Comparison of ENCODE assay signal across 8 cellular contexts in genomic region chr12:32390572-32391219, GRCh38. TPM values are rescaled to one million over a fixed set of nuclear protein-coding genes. Genes with fewer than 3 reads are reported as not detected.
DNase-seq lines count a peak whose midpoint lies in the region; ATAC-seq and TF ChIP-seq lines count a peak whose summit lies in the region.

No MANE protein-coding gene starts in this region.

- H3K27ac Mint-ChIP-seq in activated T-cell treated with anti-CD3 and anti-CD28 coated beads, Interleukin-2, amount 50 U/mL, for 72 hours: no peak overlapping the region
- no peak overlapping the region for H3K27ac Mint-ChIP-seq in immature natural killer cell

- TF ChIP-seq CTCF in 22Rv1 (IDR thresholded peaks at IDR 0.05) (peak; percentile 30), suprapubic skin (IDR thresholded peaks at IDR 0.05) (no peak)

- no peaks in the 10 kb centered on the region for H3K4me1 Mint-ChIP-seq in activated T-cell treated with anti-CD3 and anti-CD28 coated beads, Interleukin-2, amount 50 U/mL, for 72 hours (ENCODE audit: low read depth)
- peaks cover 4 to 9% of the 10 kb centered on the region in 2 donors for H3K4me1 Mint-ChIP-seq in immature natural killer cell

- no peaks in the 10 kb centered on the region for H3K4me1 ChIP-seq in suprapubic skin

- no peak for TF ChIP-seq EP300 in suprapubic skin (IDR thresholded peaks at IDR 0.05)

- H3K4me3 Mint-ChIP-seq in activated T-cell treated with anti-CD3 and anti-CD28 coated beads, Interleukin-2, amount 50 U/mL, for 72 hours: peak overlapping the region; percentile 70 to 93
- peak overlapping the region; percentile 47 to 63 (median 59) for H3K4me3 Mint-ChIP-seq in immature natural killer cell

- H3K27ac ChIP-seq in 22Rv1 (peak overlapping the region; percentile 78), suprapubic skin (no peak overlapping the region)

- no peaks in the 10 kb centered on the region for H3K36me3 Mint-ChIP-seq in activated T-cell treated with anti-CD3 and anti-CD28 coated beads, Interleukin-2, amount 50 U/mL, for 72 hours (ENCODE audit: insufficient read depth in 2 of 2)
- no peaks in the 10 kb centered on the region for H3K36me3 Mint-ChIP-seq in immature natural killer cell

- peak; percentile 75 for ATAC-seq in GM21576 (IDR thresholded peaks at IDR 0.05; ENCODE audit: unreplicated experiment)
- ATAC-seq in activated T-cell treated with anti-CD3 and anti-CD28 coated beads, Interleukin-2, amount 50 U/mL, for 72 hours (replicated peaks in 1 of 2): peak; percentile 78 to 86

- H3K36me3 ChIP-seq in suprapubic skin: no peaks in the 10 kb centered on the region

- no peaks in the 10 kb centered on the region for H3K27me3 ChIP-seq in suprapubic skin

- TF ChIP-seq POLR2A in suprapubic skin (IDR thresholded peaks at IDR 0.05): no peak

- H3K9me3 ChIP-seq in suprapubic skin: no peaks in the 10 kb centered on the region

- H3K27me3 Mint-ChIP-seq in activated T-cell treated with anti-CD3 and anti-CD28 coated beads, Interleukin-2, amount 50 U/mL, for 72 hours (ENCODE audit: low read depth): peaks cover 6% of the 10 kb centered on the region
- H3K27me3 Mint-ChIP-seq in immature natural killer cell (ENCODE audit: low read depth in 3 of 3): peaks cover 5 to 9% (median 9%) of the 10 kb centered on the region in 3 donors

- 57% methylated on average over 34 of the region's 47 CpGs for WGBS in suprapubic skin

- DNase-seq in activated T-cell treated with anti-CD3 and anti-CD28 coated beads, Interleukin-2, amount 50 U/mL, for 72 hours: peak; percentile 36 to 41
- DNase-seq in immature natural killer cell: peak; percentile 5 to 7 (median 5)
- no peak for DNase-seq in suprapubic skin (ENCODE audit: low spot score in 2 of 2)
- no peak for DNase-seq in medulla oblongata (ENCODE audit: extremely low spot score)
- no peak for DNase-seq in OCI-M2 (lab: John Stamatoyannopoulos, UW; ENCODE audit: unreplicated experiment)
- no peak for DNase-seq in T1000 (lab: John Stamatoyannopoulos, UW)

- H3K4me3 ChIP-seq in suprapubic skin: peak overlapping the region; percentile 49

- no peaks in the 10 kb centered on the region for H3K9me3 Mint-ChIP-seq in activated T-cell treated with anti-CD3 and anti-CD28 coated beads, Interleukin-2, amount 50 U/mL, for 72 hours
- H3K9me3 Mint-ChIP-seq in immature natural killer cell: no peaks in the 10 kb centered on the region

RNA-seq across cellular contexts. Expression of gene FGD4, which starts 8.7 kb away (rescaled TPM):
- 1 to 10 TPM in 1 of 2 donors, under 1 TPM in 1; 0.09 to 1.7 TPM for total RNA-seq in activated T-cell treated with anti-CD3 and anti-CD28 coated beads, Interleukin-2, amount 50 U/mL, for 72 hours
- polyA plus RNA-seq in immature natural killer cell: 1 to 10 TPM in 1 of 3 donors, under 1 TPM in 2; 0.12 to 2.3 (median 0.39) TPM
- total RNA-seq in suprapubic skin: 10 to 100 TPM; 42.6 to 69.4 (median 47.3) TPM

Comparison
In these comparisons a context has a peak if more than half of its experiments do, and no peak if none do; other contexts are left out.
1. DNase-seq: peak in activated T-cell treated with anti-CD3 and anti-CD28 coated beads, Interleukin-2, amount 50 U/mL, for 72 hours (2 of 2) and immature natural killer cell (3 of 3); none in suprapubic skin (0 of 2), medulla oblongata (single experiment), OCI-M2 (single experiment) and T1000 (single experiment).
2. RNA of gene FGD4, which starts 8.7 kb away (total RNA-seq): 42.6 to 69.4 TPM in suprapubic skin; 0.09 to 1.7 TPM in activated T-cell treated with anti-CD3 and anti-CD28 coated beads, Interleukin-2, amount 50 U/mL, for 72 hours; every median in the first group is over 10 times any median in the second.